ENCODE assay signal across 8 cellular contexts in the genomic region with DNA sequence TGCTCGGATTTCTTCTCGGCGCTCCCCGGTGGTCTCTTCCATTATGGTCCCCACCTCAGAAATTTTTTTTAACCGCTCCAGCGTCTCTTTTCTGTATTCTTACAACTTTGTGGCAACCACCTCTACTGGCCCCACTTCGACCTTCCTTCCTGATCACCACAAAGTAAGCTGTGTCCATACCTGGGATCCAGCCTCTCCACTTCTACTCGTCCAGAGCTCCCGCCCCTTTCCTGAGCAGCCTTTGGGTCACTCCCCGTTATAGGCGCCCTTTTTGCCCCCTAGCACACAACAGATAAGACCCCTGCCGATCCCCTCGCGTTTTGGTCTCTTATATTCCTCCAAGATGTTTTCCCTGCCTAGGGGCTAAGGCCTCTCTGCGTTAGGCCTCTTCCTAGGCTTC. TPM values are rescaled to one million over a fixed set of nuclear protein-coding genes. Genes with fewer than 3 reads are reported as not detected.
DNase-seq lines count a peak whose midpoint lies in the region; ATAC-seq and TF ChIP-seq lines count a peak whose summit lies in the region.

No MANE protein-coding gene starts in this region.

- peak overlapping the region; percentile 91 for H3K27ac Mint-ChIP-seq in activated CD4-positive, alpha-beta memory T cell treated with anti-CD3 and anti-CD28 coated beads for 36 hours

- TF ChIP-seq CTCF in heart left ventricle (IDR thresholded peaks at IDR 0.05): no peak
- no peak for TF ChIP-seq CTCF in stomach (IDR thresholded peaks at IDR 0.05)

- ATAC-seq in heart left ventricle (peak in 1 of 4 donors; percentile 2), Right ventricle myocardium superior (ENCODE audit: poor library complexity) (no peak)

- no peak for TF ChIP-seq POLR2A in heart left ventricle (IDR thresholded peaks at IDR 0.05)
- no peak for TF ChIP-seq POLR2A in stomach (IDR thresholded peaks at IDR 0.05)

- CTCF ChIA-PET in activated CD4-positive, alpha-beta memory T cell treated with anti-CD3 and anti-CD28 coated beads for 36 hours (lab: Charles Lee): interaction anchor here (0.5 to 0.6 kb wide), 2 partner anchors 162 to 298 kb away, joined by 3 read pairs; no protein-coding TSS in a partner anchor

- H3K36me3 ChIP-seq in heart left ventricle (peaks cover 0 to 36% (median 31%) of the 10 kb centered on the region in 9 donors), iPS-15b (ENCODE audit: control insufficient read depth, insufficient read depth, low read length) (peaks cover 18% of the 10 kb centered on the region), stomach (peaks cover 12 to 45% (median 40%) of the 10 kb centered on the region in 4 donors)

- no peak for DNase-seq in heart left ventricle
- DNase-seq in Right ventricle myocardium superior: no peak
- DNase-seq in activated CD4-positive, alpha-beta memory T cell treated with anti-CD3 and anti-CD28 coated beads for 36 hours: no peak
- DNase-seq in stomach: no peak
- no peak for DNase-seq in NCI-H2171 treated with DMSO at 0.1 percent for 48 hours (lab: John Stamatoyannopoulos, UW)
- no peak for DNase-seq in NCI-H69 (lab: John Stamatoyannopoulos, UW)
- DNase-seq in NCI-H345 (lab: John Stamatoyannopoulos, UW): no peak

- no peak for TF ChIP-seq EP300 in stomach (IDR thresholded peaks at IDR 0.05)

- WGBS in heart left ventricle, 4 donors: 1 to 3% (median 2%) methylated on average over 15 of the region's 15 CpGs
- WGBS in stomach, 5 donors: 1 to 4% (median 3%) methylated on average over 15 of the region's 15 CpGs

- POLR2A ChIA-PET in activated CD4-positive, alpha-beta memory T cell treated with anti-CD3 and anti-CD28 coated beads for 36 hours (lab: Charles Lee): interaction anchor here (2.2 kb wide), 1 partner anchor 26 kb away, joined by 10 read pairs; no protein-coding TSS in a partner anchor

- H3K27ac ChIP-seq in heart left ventricle (peak overlapping the region; percentile 56 to 92 (median 88)), stomach (peak overlapping the region; percentile 84 to 95 (median 91))

- H3K27me3 ChIP-seq in heart left ventricle (no peaks in the 10 kb centered on the region), iPS-15b (ENCODE audit: control insufficient read depth, insufficient read depth, low read length) (no peaks in the 10 kb centered on the region), stomach (no peaks in the 10 kb centered on the region)

- peak overlapping the region; percentile 95 for H3K4me3 Mint-ChIP-seq in activated CD4-positive, alpha-beta memory T cell treated with anti-CD3 and anti-CD28 coated beads for 36 hours

- H3K4me1 ChIP-seq in heart left ventricle (peaks cover 0 to 31% (median 16%) of the 10 kb centered on the region in 12 donors), iPS-15b (ENCODE audit: control insufficient read depth, insufficient read depth, low read length) (peaks cover 5% of the 10 kb centered on the region), stomach (peaks cover 19 to 47% (median 38%) of the 10 kb centered on the region in 4 donors)

- H3K4me1 Mint-ChIP-seq in activated CD4-positive, alpha-beta memory T cell treated with anti-CD3 and anti-CD28 coated beads for 36 hours (ENCODE audit: low read depth): peaks cover 41% of the 10 kb centered on the region

- H3K9ac ChIP-seq in iPS-15b (ENCODE audit: low read depth, low read length): peak overlapping the region; percentile 92

- peaks cover 0 to 23% (median 0%) of the 10 kb centered on the region in 12 donors for H3K9me3 ChIP-seq in heart left ventricle
- H3K9me3 ChIP-seq in iPS-15b (ENCODE audit: control insufficient read depth, insufficient read depth, low read length): no peaks in the 10 kb centered on the region
- H3K9me3 ChIP-seq in stomach: peaks cover 0 to 10% (median 3%) of the 10 kb centered on the region in 4 donors

- H3K9me3 Mint-ChIP-seq in activated CD4-positive, alpha-beta memory T cell treated with anti-CD3 and anti-CD28 coated beads for 36 hours: peaks cover 19% of the 10 kb centered on the region

- no peaks in the 10 kb centered on the region for H3K27me3 Mint-ChIP-seq in activated CD4-positive, alpha-beta memory T cell treated with anti-CD3 and anti-CD28 coated beads for 36 hours

- intact Hi-C loops in heart left ventricle (cut with DNase I): loop anchor here in 3 of 10 donors (1.0 to 10.0 kb wide), 3 partner anchors 162 to 255 kb away; partner anchors contain the start of gene ZNF141 (in 2 of the 3)
- intact Hi-C loops in Right ventricle myocardium superior (cut with DNase I): no loop called here
- intact Hi-C loops in activated CD4-positive, alpha-beta memory T cell treated with anti-CD3 and anti-CD28 coated beads for 36 hours (cut with micrococcal nuclease): loop anchor here (1.0 to 5.0 kb wide), 4 partner anchors 25 to 377 kb away; partner anchors contain the start of genes ATP5ME, MYL5, ZNF141 and ZNF718
- intact Hi-C loops in stomach (cut with DNase I; ENCODE audit: low total_unique reads): no loop called here

- H3K36me3 Mint-ChIP-seq in activated CD4-positive, alpha-beta memory T cell treated with anti-CD3 and anti-CD28 coated beads for 36 hours: peaks cover 56% of the 10 kb centered on the region

- peak overlapping the region; percentile 70 to 100 (median 85) for H3K4me3 ChIP-seq in heart left ventricle
- peak overlapping the region; percentile 96 for H3K4me3 ChIP-seq in iPS-15b (ENCODE audit: low read depth, low read length)
- peak overlapping the region; percentile 75 to 99 (median 94) for H3K4me3 ChIP-seq in stomach

RNA-seq across cellular contexts. Expression of gene PIGG, which starts 0.6 kb away (rescaled TPM):
- total RNA-seq in heart left ventricle (10 to 100 TPM; 11.2 to 26.9 (median 14.9) TPM), Right ventricle myocardium superior (18.4 TPM), stomach (100 to 1,000 TPM in 2 of 5 donors, 10 to 100 TPM in 3; 65.5 to 213 (median 83.0) TPM)
- polyA plus RNA-seq in heart left ventricle (10 to 100 TPM; 14.0 to 19.4 TPM), stomach (10 to 100 TPM; 13.0 to 36.7 (median 21.3) TPM)
- total RNA-seq in activated CD4-positive, alpha-beta memory T cell treated with anti-CD3 and anti-CD28 coated beads for 36 hours: 10 to 100 TPM; 38.9 to 42.2 TPM

RNA-seq across cellular contexts. Expression of gene ZNF721, which starts 0.6 kb away (rescaled TPM):
- total RNA-seq in heart left ventricle: 10 to 100 TPM in 7 of 9 donors, 1 to 10 TPM in 2; 5.5 to 20.3 (median 12.5) TPM
- polyA plus RNA-seq in heart left ventricle: 1 to 10 TPM; 8.0 to 8.2 TPM
- total RNA-seq in Right ventricle myocardium superior: 11.0 TPM
- 10 to 100 TPM; 31.0 to 31.8 TPM for total RNA-seq in activated CD4-positive, alpha-beta memory T cell treated with anti-CD3 and anti-CD28 coated beads for 36 hours
- 10 to 100 TPM; 21.1 to 62.9 (median 50.8) TPM for total RNA-seq in stomach
- 1 to 10 TPM; 8.4 to 9.2 (median 8.7) TPM for polyA plus RNA-seq in stomach
